In the genomic region with DNA sequence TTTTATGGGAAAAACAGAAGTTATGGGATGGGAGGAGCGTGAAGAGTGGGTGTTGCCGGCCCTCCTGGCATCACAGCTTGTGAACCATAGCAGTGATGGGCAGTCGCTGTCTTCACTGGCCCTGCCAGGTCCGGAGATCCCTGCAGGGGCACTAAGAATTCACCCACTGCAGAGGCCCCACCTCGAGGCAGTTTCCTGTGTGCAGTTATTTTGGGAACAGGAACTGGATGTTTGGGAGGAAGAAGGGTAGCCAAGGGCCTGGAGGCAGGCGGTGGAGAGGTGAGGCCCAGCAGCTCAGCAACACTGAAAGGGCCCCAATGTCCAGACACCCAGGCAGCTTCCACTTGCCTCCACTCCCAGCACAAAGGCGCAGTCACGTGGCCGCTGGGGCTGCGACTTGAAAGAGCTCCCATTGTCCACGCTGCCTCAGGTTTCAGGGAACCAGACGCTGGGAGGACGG, we compare ENCODE assay signal across 9 cellular contexts.
DNase-seq lines count a peak whose midpoint lies in the region; ATAC-seq and FAIRE-seq lines count a peak whose summit lies in the region.
"Had no signal": no experiment of that assay in that cellular context is flagged by ENCODE, and none has a peak within 500 bp of the region (broad histone marks: within the 10 kb centered on the region; RNA-seq: fewer than 3 reads in every experiment).

No MANE protein-coding gene starts in this region.

- H3K4me3 ChIP-seq in BLaER1: no peak overlapping the region
- no peak overlapping the region for H3K4me3 ChIP-seq in small intestine (ENCODE audit: low read depth in 1 of 2, low read length in 2 of 2)
- H3K4me3 ChIP-seq: PC-9 had no signal

- no peaks in the 10 kb centered on the region for H3K36me3 Mint-ChIP-seq in activated CD8-positive, alpha-beta memory T cell treated with anti-CD3 and anti-CD28 coated beads, Interleukin-2, amount 10 ng/mL, durations not matched to agents 7 days and 5 days

- H3K9me3 ChIP-seq in BLaER1: 0 out of 2 replicates have a peak, but pooled peaks cover 9% of the 10 kb centered on the region
- no peaks in the 10 kb centered on the region for H3K9me3 ChIP-seq in small intestine (ENCODE audit: control insufficient read depth, low read depth)

- peak overlapping the region; percentile 25 for H3K4me2 ChIP-seq in BLaER1
- H3K4me2 ChIP-seq: PC-9 had no signal

- H3K9me3 Mint-ChIP-seq in activated CD8-positive, alpha-beta memory T cell treated with anti-CD3 and anti-CD28 coated beads, Interleukin-2, amount 10 ng/mL, durations not matched to agents 7 days and 5 days (ENCODE audit: low read depth): no peaks in the 10 kb centered on the region

- no peak overlapping the region for H3K27ac ChIP-seq in BLaER1
- peak overlapping the region in 1 of 2 donors; percentile 82 for H3K27ac ChIP-seq in small intestine (ENCODE audit: low read depth in 1 of 2, low read length in 1 of 2)
- H3K27ac ChIP-seq: PC-9 had no signal

- CTCF ChIA-PET in activated CD8-positive, alpha-beta memory T cell treated with anti-CD3 and anti-CD28 coated beads, Interleukin-2, amount 10 ng/mL, durations not matched to agents 7 days and 5 days (lab: Charles Lee): no interaction called here

- H3K27ac Mint-ChIP-seq in activated CD8-positive, alpha-beta memory T cell treated with anti-CD3 and anti-CD28 coated beads, Interleukin-2, amount 10 ng/mL, durations not matched to agents 7 days and 5 days: no peak overlapping the region

- no peaks in the 10 kb centered on the region for H3K4me1 Mint-ChIP-seq in activated CD8-positive, alpha-beta memory T cell treated with anti-CD3 and anti-CD28 coated beads, Interleukin-2, amount 10 ng/mL, durations not matched to agents 7 days and 5 days

- no peak for ATAC-seq in activated CD8-positive, alpha-beta memory T cell treated with anti-CD3 and anti-CD28 coated beads, Interleukin-2, amount 10 ng/mL, durations not matched to agents 7 days and 5 days
- no peak for ATAC-seq in HG03565 (IDR thresholded peaks at IDR 0.05; ENCODE audit: unreplicated experiment)

- H3K36me3 ChIP-seq in BLaER1 (no peaks in the 10 kb centered on the region), small intestine (ENCODE audit: control insufficient read depth in 2 of 2, insufficient read depth in 2 of 2, low read length in 2 of 2) (no peaks in the 10 kb centered on the region)

- 39 to 80% (median 65%) methylated on average over 13 of the region's 13 CpGs for WGBS in small intestine, 3 donors

- peaks cover 23% of the 10 kb centered on the region for H3K4me1 ChIP-seq in BLaER1
- H3K4me1 ChIP-seq in small intestine (ENCODE audit: control insufficient read depth in 2 of 2, insufficient read depth in 1 of 2, low read depth in 1 of 2, low read length in 1 of 2): no peaks in the 10 kb centered on the region

- peaks cover 2% of the 10 kb centered on the region for H3K27me3 Mint-ChIP-seq in activated CD8-positive, alpha-beta memory T cell treated with anti-CD3 and anti-CD28 coated beads, Interleukin-2, amount 10 ng/mL, durations not matched to agents 7 days and 5 days

- FAIRE-seq in small intestine (lab: Jason Lieb, UNC): no peak

- no peak overlapping the region for H3K4me3 Mint-ChIP-seq in activated CD8-positive, alpha-beta memory T cell treated with anti-CD3 and anti-CD28 coated beads, Interleukin-2, amount 10 ng/mL, durations not matched to agents 7 days and 5 days

- no peak overlapping the region for H3K9ac ChIP-seq in BLaER1

- H3K27me3 ChIP-seq in BLaER1 (no peaks in the 10 kb centered on the region), small intestine (ENCODE audit: control insufficient read depth in 2 of 2, insufficient read depth in 2 of 2, low read length in 2 of 2) (no peaks in the 10 kb centered on the region)

- in situ Hi-C loops in ACHN (cut with HindIII; ENCODE audit: low pct_ligation_motif_present, low pct_unique_long_range_greater_than_20kb, low sequenced_read_pairs): no loop called here

- peak; percentile 6 for DNase-seq in SHP77 treated with DMSO at 0.1 percent for 48 hours (lab: John Stamatoyannopoulos, UW)
- peak; percentile 97 for DNase-seq in foreskin melanocyte
- peak in 55 of 56 donors; percentile 15 to 91 (median 68) for DNase-seq in nucleus accumbens (lab: John Stamatoyannopoulos, UW)
- no peak for DNase-seq in activated CD8-positive, alpha-beta memory T cell treated with anti-CD3 and anti-CD28 coated beads, Interleukin-2, amount 10 ng/mL, durations not matched to agents 7 days and 5 days
- no peak for DNase-seq in ACHN
- no peak for DNase-seq in small intestine

- H4K20me1 ChIP-seq in BLaER1: no peaks in the 10 kb centered on the region

Comparison
In these comparisons a context has a peak if more than half of its experiments do, and no peak if none do; other contexts are left out.
1. DNase-seq: peak in SHP77 treated with DMSO at 0.1 percent for 48 hours (single experiment), foreskin melanocyte (single experiment) and nucleus accumbens (55 of 56); none in activated CD8-positive, alpha-beta memory T cell treated with anti-CD3 and anti-CD28 coated beads, Interleukin-2, amount 10 ng/mL, durations not matched to agents 7 days and 5 days (single experiment), ACHN (single experiment) and small intestine (single experiment).